Comparison of ENCODE assay signal across 8 cellular contexts in the genomic region with DNA sequence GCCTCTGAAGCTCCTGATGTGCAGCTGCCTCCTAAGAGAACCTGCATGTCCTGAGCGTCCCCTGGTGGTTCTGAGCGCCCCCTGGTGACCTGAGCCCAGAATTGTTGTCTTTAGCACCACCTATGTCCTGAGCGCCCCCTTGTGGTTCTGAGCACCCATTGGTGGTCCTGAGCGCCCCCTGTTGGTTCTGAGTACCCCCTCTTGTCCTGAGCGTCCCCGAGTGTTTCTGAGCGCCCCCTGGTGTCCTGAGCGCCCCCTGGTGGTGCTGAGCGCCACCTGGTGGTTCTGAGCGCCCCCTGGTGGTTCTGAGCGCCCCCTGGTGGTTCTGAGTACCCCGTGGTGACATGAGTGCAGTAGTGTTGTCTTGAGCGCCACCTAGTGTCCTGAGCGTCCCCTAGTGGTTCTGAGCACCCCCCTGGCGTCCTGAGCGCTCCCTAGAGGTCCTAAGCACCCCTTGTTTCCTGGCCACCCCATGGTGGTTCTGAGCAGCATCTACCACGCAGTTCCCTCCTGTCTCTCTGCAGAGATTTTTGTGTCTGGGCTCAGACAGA.
DNase-seq lines count a peak whose midpoint lies in the region; ATAC-seq and TF ChIP-seq lines count a peak whose summit lies in the region.

No MANE protein-coding gene starts in this region.

- no peak overlapping the region for H3K4me3 Mint-ChIP-seq in activated CD8-positive, alpha-beta T cell treated with anti-CD3 and anti-CD28 coated beads, Interleukin-2, amount 10 ng/mL, durations not matched to agents 7 days and 5 days

- H3K4me1 ChIP-seq in Loucy (ENCODE audit: insufficient read depth, low read length, poor library complexity, severe bottlenecking) (peaks cover 38% of the 10 kb centered on the region), gastrocnemius medialis (no peaks in the 10 kb centered on the region), psoas muscle (no peaks in the 10 kb centered on the region)

- H3K9me3 Mint-ChIP-seq in activated CD8-positive, alpha-beta T cell treated with anti-CD3 and anti-CD28 coated beads, Interleukin-2, amount 10 ng/mL, durations not matched to agents 7 days and 5 days (ENCODE audit: insufficient read depth), result no peaks in the 10 kb centered on the region

- H3K9me3 ChIP-seq in Loucy (ENCODE audit: insufficient read depth, low read depth, low read length) (peaks cover 36% of the 10 kb centered on the region), gastrocnemius medialis (no peaks in the 10 kb centered on the region), psoas muscle (no peaks in the 10 kb centered on the region)

- no peak overlapping the region for H3K4me2 ChIP-seq in Loucy (ENCODE audit: low read depth, low read length, poor library complexity, severe bottlenecking)

- no peaks in the 10 kb centered on the region for H3K79me2 ChIP-seq in Loucy (ENCODE audit: insufficient read depth, low read length)

- intact Hi-C loops in gastrocnemius medialis (cut with DNase I; ENCODE audit: low total_unique reads) (no loop called here), psoas muscle (cut with DNase I) (no loop called here)

- no peaks in the 10 kb centered on the region for H3K4me1 Mint-ChIP-seq in activated CD8-positive, alpha-beta T cell treated with anti-CD3 and anti-CD28 coated beads, Interleukin-2, amount 10 ng/mL, durations not matched to agents 7 days and 5 days (ENCODE audit: low read depth)

- H3K36me3 ChIP-seq in Loucy (ENCODE audit: insufficient read depth, low read length) (no peaks in the 10 kb centered on the region; the same call in 1 of the 2 replicates), gastrocnemius medialis (no peaks in the 10 kb centered on the region), psoas muscle (ENCODE audit: insufficient read depth in 1 of 2, low read depth in 1 of 2) (no peaks in the 10 kb centered on the region)

- no peak overlapping the region for H3K9ac ChIP-seq in Loucy (ENCODE audit: low read depth, low read length, poor library complexity, severe bottlenecking)

- no peak overlapping the region for H3K27ac Mint-ChIP-seq in activated CD8-positive, alpha-beta T cell treated with anti-CD3 and anti-CD28 coated beads, Interleukin-2, amount 10 ng/mL, durations not matched to agents 7 days and 5 days

- 38 to 46% (median 44%) methylated on average over 15 to 17 of the region's 17 CpGs for WGBS in psoas muscle, 3 donors

- no peak overlapping the region for H2AFZ ChIP-seq in Loucy (ENCODE audit: low read length)

- CTCF ChIA-PET in activated CD8-positive, alpha-beta T cell treated with anti-CD3 and anti-CD28 coated beads, Interleukin-2, amount 10 ng/mL, durations not matched to agents 7 days and 5 days (lab: Charles Lee), result interaction anchor here (0.5 to 1.4 kb wide), 20 partner anchors 11 to 209 kb away, joined by 3 to 10 read pairs (median 3); no protein-coding TSS in a partner anchor

- H3K4me3 ChIP-seq in GM12864 (ENCODE audit: low read depth, low read length), result no peak overlapping the region
- H3K4me3 ChIP-seq in Loucy (ENCODE audit: low read length, poor library complexity, severe bottlenecking), result no peak overlapping the region
- no peak overlapping the region for H3K4me3 ChIP-seq in fibroblast of mammary gland (ENCODE audit: control insufficient read depth, low read depth, low read length)
- no peak overlapping the region for H3K4me3 ChIP-seq in gastrocnemius medialis
- no peak overlapping the region for H3K4me3 ChIP-seq in psoas muscle

- in situ Hi-C loops in gastrocnemius medialis (cut with MboI; ENCODE audit: low sequenced_read_pairs in 4 of 4), result no loop called here

- no peak for TF ChIP-seq POLR2A in gastrocnemius medialis (IDR thresholded peaks at IDR 0.05)

- H3K27ac ChIP-seq in gastrocnemius medialis (no peak overlapping the region), psoas muscle (no peak overlapping the region)

- DNase-seq in GM12864 (ENCODE audit: low read depth), result peak; percentile 60
- DNase-seq in activated CD8-positive, alpha-beta T cell treated with anti-CD3 and anti-CD28 coated beads, Interleukin-2, amount 10 ng/mL, durations not matched to agents 7 days and 5 days, result peak; percentile 74
- DNase-seq in fibroblast of mammary gland (ENCODE audit: low read depth), result peak; percentile 24
- DNase-seq in stimulated activated CD4-positive, alpha-beta T cell treated with anti-CD3 and anti-CD28 coated beads, Interleukin-2, amount 100 ng/mL, for 48 hours, result peak; percentile 97 to 99
- DNase-seq in gastrocnemius medialis, result no peak
- no peak for DNase-seq in psoas muscle

- no peaks in the 10 kb centered on the region for H3F3A ChIP-seq in Loucy (ENCODE audit: low read depth)

- peaks cover 26% of the 10 kb centered on the region for H3K27me3 Mint-ChIP-seq in activated CD8-positive, alpha-beta T cell treated with anti-CD3 and anti-CD28 coated beads, Interleukin-2, amount 10 ng/mL, durations not matched to agents 7 days and 5 days (ENCODE audit: low read depth)

- POLR2A ChIA-PET in activated CD8-positive, alpha-beta T cell treated with anti-CD3 and anti-CD28 coated beads, Interleukin-2, amount 10 ng/mL, durations not matched to agents 7 days and 5 days (lab: Charles Lee), result no interaction called here

- peak; percentile 100 for TF ChIP-seq CTCF in GM12864 (IDR thresholded peaks at IDR 0.05; ENCODE audit: low read depth, low read length, missing control alignments)
- peak; percentile 100 for TF ChIP-seq CTCF in Loucy (conservative IDR thresholded peaks at IDR 0.05; ENCODE audit: low read length)
- peak; percentile 34 for TF ChIP-seq CTCF in fibroblast of mammary gland (conservative IDR thresholded peaks at IDR 0.05; ENCODE audit: control insufficient read depth, insufficient read depth, low read depth, low read length)
- TF ChIP-seq CTCF in gastrocnemius medialis (IDR thresholded peaks at IDR 0.05 in 4 of 5, conservative IDR thresholded peaks at IDR 0.05 in 1 of 5), result peak in 1 of 5 experiments; percentile 44
- no peak for TF ChIP-seq CTCF in psoas muscle (IDR thresholded peaks at IDR 0.05)

- H4K20me1 ChIP-seq in Loucy (ENCODE audit: insufficient read depth, low read length, poor library complexity, severe bottlenecking), result no peaks in the 10 kb centered on the region

- H3K36me3 Mint-ChIP-seq in activated CD8-positive, alpha-beta T cell treated with anti-CD3 and anti-CD28 coated beads, Interleukin-2, amount 10 ng/mL, durations not matched to agents 7 days and 5 days (ENCODE audit: low read depth), result no peaks in the 10 kb centered on the region

- ATAC-seq in GM21737 (IDR thresholded peaks at IDR 0.05; ENCODE audit: unreplicated experiment) (peak; percentile 83), gastrocnemius medialis (no peak), psoas muscle (no peak)
- peak; percentile 84 for ATAC-seq in activated CD8-positive, alpha-beta T cell treated with anti-CD3 and anti-CD28 coated beads, Interleukin-2, amount 10 ng/mL, durations not matched to agents 7 days and 5 days

- H3K9me2 ChIP-seq in Loucy (replicated peaks; ENCODE audit: low read depth, low read length), result no peaks in the 10 kb centered on the region

- no peaks in the 10 kb centered on the region for H3K27me3 ChIP-seq in Loucy (ENCODE audit: insufficient read depth, low read length, poor library complexity, severe bottlenecking)
- no peaks in the 10 kb centered on the region for H3K27me3 ChIP-seq in gastrocnemius medialis
- H3K27me3 ChIP-seq in psoas muscle (ENCODE audit: insufficient read depth in 3 of 3, low read length in 2 of 3), result no peaks in the 10 kb centered on the region

Comparison
In these comparisons a context has a peak if more than half of its experiments do, and no peak if none do; other contexts are left out.
1. DNase-seq: peak in GM12864 (single experiment), activated CD8-positive, alpha-beta T cell treated with anti-CD3 and anti-CD28 coated beads, Interleukin-2, amount 10 ng/mL, durations not matched to agents 7 days and 5 days (single experiment), fibroblast of mammary gland (single experiment) and stimulated activated CD4-positive, alpha-beta T cell treated with anti-CD3 and anti-CD28 coated beads, Interleukin-2, amount 100 ng/mL, for 48 hours (2 of 2); none in gastrocnemius medialis (0 of 2) and psoas muscle (0 of 2).
2. ATAC-seq: peak in GM21737 (single experiment) and activated CD8-positive, alpha-beta T cell treated with anti-CD3 and anti-CD28 coated beads, Interleukin-2, amount 10 ng/mL, durations not matched to agents 7 days and 5 days (single experiment); none in gastrocnemius medialis (0 of 2) and psoas muscle (0 of 4).